Comparison of ENCODE assay signal across 8 cellular contexts in genomic region chr11:57406337-57406904, GRCh38. TPM values are rescaled to one million over a fixed set of nuclear protein-coding genes. Genes with fewer than 3 reads are reported as not detected.
A peak's percentile ranks its signal among the peaks of the same experiment; 100 is the strongest.
DNase-seq lines count a peak whose midpoint lies in the region; ATAC-seq and TF ChIP-seq lines count a peak whose summit lies in the region.

No MANE protein-coding gene starts in this region.

- ATAC-seq in GM19452 (IDR thresholded peaks at IDR 0.05; ENCODE audit: unreplicated experiment) (peak; percentile 88), HG03469 (IDR thresholded peaks at IDR 0.05; ENCODE audit: unreplicated experiment) (peak; percentile 79)

- H3K4me3 Mint-ChIP-seq in CD4-positive, alpha-beta memory T cell: no peak overlapping the region
- H3K4me3 Mint-ChIP-seq in activated T-helper 2 cell treated with anti-CD3 and anti-CD28 coated beads, Interferon-gamma antibody, Interleukin-2, Interleukin-4, amounts not matched to agents 10 μg/mL and 5 μg/mL and 100 μg/mL, durations not matched to agents 14 hours and 24 hours and 36 hours (ENCODE audit: low read depth): peak overlapping the region; percentile 2

- no peak overlapping the region for H3K4me3 ChIP-seq in CD4-positive, alpha-beta memory T cell (ENCODE audit: low read length in 2 of 2)
- no peak overlapping the region for H3K4me3 ChIP-seq in trophoblast cell (ENCODE audit: low read depth, low read length)
- no peak overlapping the region for H3K4me3 ChIP-seq in effector memory CD4-positive, alpha-beta T cell (ENCODE audit: insufficient read depth, low read depth, low read length, poor library complexity, severe bottlenecking)

- WGBS in trophoblast cell (ENCODE audit: extremely low coverage, insufficient coverage, insufficient read length): no CpG with 5 or more reads among the region's 4 CpGs

- no peak overlapping the region for H2AK5ac ChIP-seq in trophoblast cell (ENCODE audit: low read length)

- POLR2A ChIA-PET in CD4-positive, alpha-beta memory T cell (lab: Charles Lee; ENCODE audit: partially characterized antibody): no interaction called here
- POLR2A ChIA-PET in HEK293T (lab: Yijun Ruan, JAX): no interaction called here

- peaks cover 5 to 17% (median 12%) of the 10 kb centered on the region in 4 donors for H3K4me1 Mint-ChIP-seq in CD4-positive, alpha-beta memory T cell
- peaks cover 30% of the 10 kb centered on the region for H3K4me1 Mint-ChIP-seq in activated T-helper 2 cell treated with anti-CD3 and anti-CD28 coated beads, Interferon-gamma antibody, Interleukin-2, Interleukin-4, amounts not matched to agents 10 μg/mL and 5 μg/mL and 100 μg/mL, durations not matched to agents 14 hours and 24 hours and 36 hours (ENCODE audit: low read depth)

- H3K9ac ChIP-seq in trophoblast cell (ENCODE audit: low read length): no peak overlapping the region

- peak overlapping the region in 4 of 7 donors; percentile 42 to 83 (median 69) for H3K27ac Mint-ChIP-seq in CD4-positive, alpha-beta memory T cell
- peak overlapping the region; percentile 98 for H3K27ac Mint-ChIP-seq in activated T-helper 2 cell treated with anti-CD3 and anti-CD28 coated beads, Interferon-gamma antibody, Interleukin-2, Interleukin-4, amounts not matched to agents 10 μg/mL and 5 μg/mL and 100 μg/mL, durations not matched to agents 14 hours and 24 hours and 36 hours

- no peaks in the 10 kb centered on the region for H3K27me3 ChIP-seq in CD4-positive, alpha-beta memory T cell (ENCODE audit: insufficient read depth, low read length)
- H3K27me3 ChIP-seq in trophoblast cell (ENCODE audit: insufficient read depth, low read length): no peaks in the 10 kb centered on the region
- H3K27me3 ChIP-seq in effector memory CD4-positive, alpha-beta T cell (replicated peaks; ENCODE audit: control insufficient read depth, insufficient read depth, low read length, poor library complexity, severe bottlenecking): no peaks in the 10 kb centered on the region

- H3K4me2 ChIP-seq in trophoblast cell (ENCODE audit: low read length): no peak overlapping the region

- no peak overlapping the region for H3K27ac ChIP-seq in CD4-positive, alpha-beta memory T cell (ENCODE audit: low read depth, low read length)
- H3K27ac ChIP-seq in trophoblast cell (ENCODE audit: low read depth, low read length): no peak overlapping the region
- H3K27ac ChIP-seq in effector memory CD4-positive, alpha-beta T cell (ENCODE audit: insufficient read depth, low read length, poor library complexity, severe bottlenecking): no peak overlapping the region

- H3K4ac ChIP-seq in trophoblast cell (ENCODE audit: low read depth, low read length): no peak overlapping the region

- DNase-seq in CD4-positive, alpha-beta memory T cell: no peak
- no peak for DNase-seq in activated T-helper 2 cell treated with anti-CD3 and anti-CD28 coated beads, Interferon-gamma antibody, Interleukin-2, Interleukin-4, amounts not matched to agents 10 μg/mL and 5 μg/mL and 100 μg/mL, durations not matched to agents 14 hours and 24 hours and 36 hours (ENCODE audit: low spot score)
- DNase-seq in trophoblast cell: peak; percentile 50 to 65
- no peak for DNase-seq in effector memory CD4-positive, alpha-beta T cell
- DNase-seq in HEK293T (ENCODE audit: extremely low spot score): no peak
- no peak for DNase-seq in AG08395 (ENCODE audit: low spot score)

- H2BK12ac ChIP-seq in trophoblast cell (ENCODE audit: low read length): no peak overlapping the region

- no peak overlapping the region for H3K23ac ChIP-seq in trophoblast cell (ENCODE audit: low read length)

- no peak overlapping the region for H3K18ac ChIP-seq in trophoblast cell (ENCODE audit: low read length)

- no peaks in the 10 kb centered on the region for H3K79me2 ChIP-seq in trophoblast cell (ENCODE audit: control insufficient read depth, insufficient read depth, low read length, poor library complexity)

- H4K8ac ChIP-seq in trophoblast cell (ENCODE audit: low read depth, low read length): no peak overlapping the region

- H3K27me3 Mint-ChIP-seq in CD4-positive, alpha-beta memory T cell: no peaks in the 10 kb centered on the region
- no peaks in the 10 kb centered on the region for H3K27me3 Mint-ChIP-seq in activated T-helper 2 cell treated with anti-CD3 and anti-CD28 coated beads, Interferon-gamma antibody, Interleukin-2, Interleukin-4, amounts not matched to agents 10 μg/mL and 5 μg/mL and 100 μg/mL, durations not matched to agents 14 hours and 24 hours and 36 hours (ENCODE audit: low read depth)

- H4K91ac ChIP-seq in trophoblast cell (ENCODE audit: low read depth, low read length): no peak overlapping the region

- H3K36me3 Mint-ChIP-seq in CD4-positive, alpha-beta memory T cell: peaks cover 29 to 38% of the 10 kb centered on the region in 2 donors
- peaks cover 64% of the 10 kb centered on the region for H3K36me3 Mint-ChIP-seq in activated T-helper 2 cell treated with anti-CD3 and anti-CD28 coated beads, Interferon-gamma antibody, Interleukin-2, Interleukin-4, amounts not matched to agents 10 μg/mL and 5 μg/mL and 100 μg/mL, durations not matched to agents 14 hours and 24 hours and 36 hours (ENCODE audit: low read depth)

- CTCF ChIA-PET in CD4-positive, alpha-beta memory T cell (lab: Charles Lee; ENCODE audit: partially characterized antibody): no interaction called here
- CTCF ChIA-PET in HEK293T (lab: Yijun Ruan, JAX): no interaction called here

- intact Hi-C loops in CD4-positive, alpha-beta memory T cell (cut with micrococcal nuclease): no loop called here
- intact Hi-C loops in activated T-helper 2 cell treated with anti-CD3 and anti-CD28 coated beads, Interferon-gamma antibody, Interleukin-2, Interleukin-4, amounts not matched to agents 10 μg/mL and 5 μg/mL and 100 μg/mL, durations not matched to agents 14 hours and 24 hours and 36 hours (cut with micrococcal nuclease): loop anchor here (1.0 to 2.0 kb wide), 2 partner anchors 19 to 72 kb away; partner anchors contain the start of gene SSRP1

- H2AFZ ChIP-seq in trophoblast cell (ENCODE audit: insufficient read depth, low read length, poor library complexity): no peak overlapping the region

- no peak overlapping the region for H3K14ac ChIP-seq in trophoblast cell (ENCODE audit: low read length)

- H4K12ac ChIP-seq in trophoblast cell (ENCODE audit: low read depth, low read length): no peak overlapping the region

- no peaks in the 10 kb centered on the region for H3K9me3 Mint-ChIP-seq in CD4-positive, alpha-beta memory T cell
- no peaks in the 10 kb centered on the region for H3K9me3 Mint-ChIP-seq in activated T-helper 2 cell treated with anti-CD3 and anti-CD28 coated beads, Interferon-gamma antibody, Interleukin-2, Interleukin-4, amounts not matched to agents 10 μg/mL and 5 μg/mL and 100 μg/mL, durations not matched to agents 14 hours and 24 hours and 36 hours

- H2BK120ac ChIP-seq in trophoblast cell (ENCODE audit: insufficient read depth, low read length, poor library complexity): no peak overlapping the region

- H3K36me3 ChIP-seq in CD4-positive, alpha-beta memory T cell (ENCODE audit: insufficient read depth, low read length): peaks cover 30% of the 10 kb centered on the region
- peaks cover 0 to 2% of the 10 kb centered on the region in 2 experiments for H3K36me3 ChIP-seq in trophoblast cell (ENCODE audit: control insufficient read depth in 1 of 2, insufficient read depth in 2 of 2, low read length in 2 of 2)
- H3K36me3 ChIP-seq in effector memory CD4-positive, alpha-beta T cell (ENCODE audit: control insufficient read depth, insufficient read depth, low read length): peaks cover 8% of the 10 kb centered on the region

- H3K9me3 ChIP-seq in CD4-positive, alpha-beta memory T cell (ENCODE audit: control insufficient read depth in 1 of 2, low read length in 2 of 2): no peaks in the 10 kb centered on the region
- H3K9me3 ChIP-seq in trophoblast cell (ENCODE audit: insufficient read depth, low read depth, low read length): no peaks in the 10 kb centered on the region
- no peaks in the 10 kb centered on the region for H3K9me3 ChIP-seq in effector memory CD4-positive, alpha-beta T cell (ENCODE audit: control insufficient read depth, low read length)

- no peaks in the 10 kb centered on the region for H3K79me1 ChIP-seq in trophoblast cell (ENCODE audit: low read length)

- H2BK5ac ChIP-seq in trophoblast cell (ENCODE audit: low read depth, low read length, poor library complexity): no peak overlapping the region

- H3K4me1 ChIP-seq in CD4-positive, alpha-beta memory T cell (ENCODE audit: insufficient read depth, low read length): peaks cover 8% of the 10 kb centered on the region
- H3K4me1 ChIP-seq in trophoblast cell (ENCODE audit: control insufficient read depth in 1 of 2, insufficient read depth in 2 of 2, low read length in 2 of 2): peaks cover 16 to 19% of the 10 kb centered on the region in 2 experiments
- no peaks in the 10 kb centered on the region for H3K4me1 ChIP-seq in effector memory CD4-positive, alpha-beta T cell (ENCODE audit: control insufficient read depth, insufficient read depth, low read length, poor library complexity, severe bottlenecking)

TF ChIP-seq in HEK293T, 16 proteins besides CTCF, POLR2A, EP300 and RAD21 (continues in another document):
- TF ChIP-seq FOXA1 (IDR thresholded peaks at IDR 0.05) (no peak), LEF1 (IDR thresholded peaks at IDR 0.05; ENCODE audit: borderline replicate concordance) (no peak)

RNA-seq across cellular contexts. Expression of gene PRG2, which starts 16.0 kb away (rescaled TPM):
- total RNA-seq in CD4-positive, alpha-beta memory T cell: under 1 TPM in 1 of 2 experiments, not detected in 1; 0.25 TPM
- not detected for polyA plus RNA-seq in CD4-positive, alpha-beta memory T cell
- 0.18 TPM in 1 of 2 replicates, not detected in the other for total RNA-seq in activated T-helper 2 cell treated with anti-CD3 and anti-CD28 coated beads, Interferon-gamma antibody, Interleukin-2, Interleukin-4, amounts not matched to agents 10 μg/mL and 5 μg/mL and 100 μg/mL, durations not matched to agents 14 hours and 24 hours and 36 hours
- polyA plus RNA-seq in trophoblast cell (2013): 0.04 and 0.11 TPM in 2 replicates

RNA-seq across cellular contexts. Expression of gene SLC43A3, which starts 20.5 kb away (rescaled TPM):
- total RNA-seq in CD4-positive, alpha-beta memory T cell: 10 to 100 TPM; 15.1 to 15.6 TPM
- 10 to 100 TPM; 17.7 to 18.5 TPM for polyA plus RNA-seq in CD4-positive, alpha-beta memory T cell
- 174 and 189 TPM in 2 replicates for total RNA-seq in activated T-helper 2 cell treated with anti-CD3 and anti-CD28 coated beads, Interferon-gamma antibody, Interleukin-2, Interleukin-4, amounts not matched to agents 10 μg/mL and 5 μg/mL and 100 μg/mL, durations not matched to agents 14 hours and 24 hours and 36 hours
- 3.7 and 4.0 TPM in 2 replicates for polyA plus RNA-seq in trophoblast cell (2013)

RNA-seq across cellular contexts. Expression of gene PRG3, which starts 25.5 kb away (rescaled TPM):
- not detected for total RNA-seq in CD4-positive, alpha-beta memory T cell
- polyA plus RNA-seq in CD4-positive, alpha-beta memory T cell: not detected
- total RNA-seq in activated T-helper 2 cell treated with anti-CD3 and anti-CD28 coated beads, Interferon-gamma antibody, Interleukin-2, Interleukin-4, amounts not matched to agents 10 μg/mL and 5 μg/mL and 100 μg/mL, durations not matched to agents 14 hours and 24 hours and 36 hours: not detected in 2 replicates
- polyA plus RNA-seq in trophoblast cell (2013): not detected in 2 replicates

RNA-seq across cellular contexts. Expression of gene RTN4RL2, which starts 53.9 kb away (rescaled TPM):
- total RNA-seq in CD4-positive, alpha-beta memory T cell: under 1 TPM in 1 of 2 experiments, not detected in 1; 0.17 TPM
- polyA plus RNA-seq in CD4-positive, alpha-beta memory T cell: under 1 TPM in 1 of 2 donors, not detected in 1; 0.40 TPM
- 0.18 TPM in 1 of 2 replicates, not detected in the other for total RNA-seq in activated T-helper 2 cell treated with anti-CD3 and anti-CD28 coated beads, Interferon-gamma antibody, Interleukin-2, Interleukin-4, amounts not matched to agents 10 μg/mL and 5 μg/mL and 100 μg/mL, durations not matched to agents 14 hours and 24 hours and 36 hours
- 0.12 and 0.16 TPM in 2 replicates for polyA plus RNA-seq in trophoblast cell (2013)

Comparison
In these comparisons a context has a peak if more than half of its experiments do, and no peak if none do; other contexts are left out.
1. DNase-seq: peak in trophoblast cell (2 of 2); none in CD4-positive, alpha-beta memory T cell (0 of 5), activated T-helper 2 cell treated with anti-CD3 and anti-CD28 coated beads, Interferon-gamma antibody, Interleukin-2, Interleukin-4, amounts not matched to agents 10 μg/mL and 5 μg/mL and 100 μg/mL, durations not matched to agents 14 hours and 24 hours and 36 hours (single experiment), effector memory CD4-positive, alpha-beta T cell (0 of 3), HEK293T (single experiment) and AG08395 (single experiment).
2. RNA of gene SLC43A3, which starts 20.5 kb away (total RNA-seq): 174 to 189 TPM in activated T-helper 2 cell treated with anti-CD3 and anti-CD28 coated beads, Interferon-gamma antibody, Interleukin-2, Interleukin-4, amounts not matched to agents 10 μg/mL and 5 μg/mL and 100 μg/mL, durations not matched to agents 14 hours and 24 hours and 36 hours; 15.1 to 15.6 TPM in CD4-positive, alpha-beta memory T cell; every median in the first group is over 10 times any median in the second.